ENCODE assay signal across 1 cellular context in the genomic region with DNA sequence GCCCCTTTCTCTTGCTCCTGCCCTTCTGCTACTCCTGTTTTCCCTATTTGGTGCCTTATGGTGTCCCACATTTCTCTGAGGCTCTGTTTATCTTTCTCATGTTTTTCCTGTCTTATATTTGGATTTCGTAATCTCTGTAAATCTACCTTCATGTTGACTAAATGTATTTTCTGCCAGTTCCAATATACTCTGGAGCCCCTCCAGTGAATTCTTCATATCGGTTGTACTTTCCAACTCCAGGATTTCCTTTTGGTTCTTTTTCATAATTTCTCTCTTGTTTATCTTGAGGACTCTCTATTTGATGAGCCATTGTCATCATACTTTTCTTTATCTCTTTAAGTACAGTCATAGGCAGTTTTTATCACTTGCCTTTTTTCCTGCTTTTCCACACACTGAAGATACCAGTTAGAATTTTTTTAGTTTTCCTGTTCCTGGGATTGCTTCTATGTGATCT.
A peak's percentile ranks its signal among the peaks of the same experiment; 100 is the strongest.
TF ChIP-seq lines count a peak whose summit lies in the region.

No MANE protein-coding gene starts in this region.

TF ChIP-seq in HepG2, 621 proteins besides CTCF, POLR2A, EP300 and RAD21 (continued from another document and continues in another):
- TF ChIP-seq HNF4G (IDR thresholded peaks at IDR 0.05; ENCODE audit: borderline replicate concordance, low read depth, low read length): 0 out of 2 replicates have a peak, but pooled peaks have one; percentile 28
- no peak for TF ChIP-seq HNF4G (CRISPR knock-in tag; IDR thresholded peaks at IDR 0.05; ENCODE audit: borderline replicate concordance, low read depth)
- no peak for TF ChIP-seq KAT2B (IDR thresholded peaks at IDR 0.05; ENCODE audit: borderline replicate concordance, low read depth, low read length)
- TF ChIP-seq, protein P1, sequence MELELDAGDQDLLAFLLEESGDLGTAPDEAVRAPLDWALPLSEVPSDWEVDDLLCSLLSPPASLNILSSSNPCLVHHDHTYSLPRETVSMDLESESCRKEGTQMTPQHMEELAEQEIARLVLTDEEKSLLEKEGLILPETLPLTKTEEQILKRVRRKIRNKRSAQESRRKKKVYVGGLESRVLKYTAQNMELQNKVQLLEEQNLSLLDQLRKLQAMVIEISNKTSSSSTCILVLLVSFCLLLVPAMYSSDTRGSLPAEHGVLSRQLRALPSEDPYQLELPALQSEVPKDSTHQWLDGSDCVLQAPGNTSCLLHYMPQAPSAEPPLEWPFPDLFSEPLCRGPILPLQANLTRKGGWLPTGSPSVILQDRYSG (CRISPR knock-in tag; IDR thresholded peaks at IDR 0.05): peak; percentile 73; the same call in 1 of the 2 replicates
- no peak for TF ChIP-seq SMARCC2 (IDR thresholded peaks at IDR 0.05)
- TF ChIP-seq ZNF101 (CRISPR knock-in tag; IDR thresholded peaks at IDR 0.05; ENCODE audit: borderline replicate concordance, low read depth): no peak
- TF ChIP-seq ZNF720 (CRISPR knock-in tag; IDR thresholded peaks at IDR 0.05): no peak
- TF ChIP-seq ZNF180 (CRISPR knock-in tag; IDR thresholded peaks at IDR 0.05; ENCODE audit: borderline replicate concordance, low read depth): no peak
- TF ChIP-seq STAT6 (CRISPR knock-in tag; IDR thresholded peaks at IDR 0.05; ENCODE audit: borderline replicate concordance): 0 out of 2 replicates have a peak, but pooled peaks have one; percentile 41
- TF ChIP-seq SIX4 (CRISPR knock-in tag; IDR thresholded peaks at IDR 0.05): peak; percentile 91
- TF ChIP-seq, protein P2, sequence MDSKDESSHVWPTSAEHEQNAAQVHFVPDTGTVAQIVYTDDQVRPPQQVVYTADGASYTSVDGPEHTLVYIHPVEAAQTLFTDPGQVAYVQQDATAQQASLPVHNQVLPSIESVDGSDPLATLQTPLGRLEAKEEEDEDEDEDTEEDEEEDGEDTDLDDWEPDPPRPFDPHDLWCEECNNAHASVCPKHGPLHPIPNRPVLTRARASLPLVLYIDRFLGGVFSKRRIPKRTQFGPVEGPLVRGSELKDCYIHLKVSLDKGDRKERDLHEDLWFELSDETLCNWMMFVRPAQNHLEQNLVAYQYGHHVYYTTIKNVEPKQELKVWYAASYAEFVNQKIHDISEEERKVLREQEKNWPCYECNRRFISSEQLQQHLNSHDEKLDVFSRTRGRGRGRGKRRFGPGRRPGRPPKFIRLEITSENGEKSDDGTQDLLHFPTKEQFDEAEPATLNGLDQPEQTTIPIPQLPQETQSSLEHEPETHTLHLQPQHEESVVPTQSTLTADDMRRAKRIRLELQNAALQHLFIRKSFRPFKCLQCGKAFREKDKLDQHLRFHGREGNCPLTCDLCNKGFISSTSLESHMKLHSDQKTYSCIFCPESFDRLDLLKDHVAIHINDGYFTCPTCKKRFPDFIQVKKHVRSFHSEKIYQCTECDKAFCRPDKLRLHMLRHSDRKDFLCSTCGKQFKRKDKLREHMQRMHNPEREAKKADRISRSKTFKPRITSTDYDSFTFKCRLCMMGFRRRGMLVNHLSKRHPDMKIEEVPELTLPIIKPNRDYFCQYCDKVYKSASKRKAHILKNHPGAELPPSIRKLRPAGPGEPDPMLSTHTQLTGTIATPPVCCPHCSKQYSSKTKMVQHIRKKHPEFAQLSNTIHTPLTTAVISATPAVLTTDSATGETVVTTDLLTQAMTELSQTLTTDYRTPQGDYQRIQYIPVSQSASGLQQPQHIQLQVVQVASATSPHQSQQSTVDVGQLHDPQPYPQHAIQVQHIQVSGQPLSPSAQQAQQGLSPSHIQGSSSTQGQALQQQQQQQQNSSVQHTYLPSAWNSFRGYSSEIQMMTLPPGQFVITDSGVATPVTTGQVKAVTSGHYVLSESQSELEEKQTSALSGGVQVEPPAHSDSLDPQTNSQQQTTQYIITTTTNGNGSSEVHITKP (CRISPR knock-in tag; IDR thresholded peaks at IDR 0.05; ENCODE audit: low read depth): peak; percentile 51; the same call in 1 of the 2 replicates
- TF ChIP-seq ZNF709 (CRISPR knock-in tag; IDR thresholded peaks at IDR 0.05): peak; percentile 100
- TF ChIP-seq, protein P3, sequence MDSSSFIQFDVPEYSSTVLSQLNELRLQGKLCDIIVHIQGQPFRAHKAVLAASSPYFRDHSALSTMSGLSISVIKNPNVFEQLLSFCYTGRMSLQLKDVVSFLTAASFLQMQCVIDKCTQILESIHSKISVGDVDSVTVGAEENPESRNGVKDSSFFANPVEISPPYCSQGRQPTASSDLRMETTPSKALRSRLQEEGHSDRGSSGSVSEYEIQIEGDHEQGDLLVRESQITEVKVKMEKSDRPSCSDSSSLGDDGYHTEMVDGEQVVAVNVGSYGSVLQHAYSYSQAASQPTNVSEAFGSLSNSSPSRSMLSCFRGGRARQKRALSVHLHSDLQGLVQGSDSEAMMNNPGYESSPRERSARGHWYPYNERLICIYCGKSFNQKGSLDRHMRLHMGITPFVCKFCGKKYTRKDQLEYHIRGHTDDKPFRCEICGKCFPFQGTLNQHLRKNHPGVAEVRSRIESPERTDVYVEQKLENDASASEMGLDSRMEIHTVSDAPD (CRISPR knock-in tag; IDR thresholded peaks at IDR 0.05): 0 out of 2 replicates have a peak, but pooled peaks have one; percentile 46
- TF ChIP-seq DNMT1 (CRISPR knock-in tag; IDR thresholded peaks at IDR 0.05): no peak
- TF ChIP-seq, protein P4, sequence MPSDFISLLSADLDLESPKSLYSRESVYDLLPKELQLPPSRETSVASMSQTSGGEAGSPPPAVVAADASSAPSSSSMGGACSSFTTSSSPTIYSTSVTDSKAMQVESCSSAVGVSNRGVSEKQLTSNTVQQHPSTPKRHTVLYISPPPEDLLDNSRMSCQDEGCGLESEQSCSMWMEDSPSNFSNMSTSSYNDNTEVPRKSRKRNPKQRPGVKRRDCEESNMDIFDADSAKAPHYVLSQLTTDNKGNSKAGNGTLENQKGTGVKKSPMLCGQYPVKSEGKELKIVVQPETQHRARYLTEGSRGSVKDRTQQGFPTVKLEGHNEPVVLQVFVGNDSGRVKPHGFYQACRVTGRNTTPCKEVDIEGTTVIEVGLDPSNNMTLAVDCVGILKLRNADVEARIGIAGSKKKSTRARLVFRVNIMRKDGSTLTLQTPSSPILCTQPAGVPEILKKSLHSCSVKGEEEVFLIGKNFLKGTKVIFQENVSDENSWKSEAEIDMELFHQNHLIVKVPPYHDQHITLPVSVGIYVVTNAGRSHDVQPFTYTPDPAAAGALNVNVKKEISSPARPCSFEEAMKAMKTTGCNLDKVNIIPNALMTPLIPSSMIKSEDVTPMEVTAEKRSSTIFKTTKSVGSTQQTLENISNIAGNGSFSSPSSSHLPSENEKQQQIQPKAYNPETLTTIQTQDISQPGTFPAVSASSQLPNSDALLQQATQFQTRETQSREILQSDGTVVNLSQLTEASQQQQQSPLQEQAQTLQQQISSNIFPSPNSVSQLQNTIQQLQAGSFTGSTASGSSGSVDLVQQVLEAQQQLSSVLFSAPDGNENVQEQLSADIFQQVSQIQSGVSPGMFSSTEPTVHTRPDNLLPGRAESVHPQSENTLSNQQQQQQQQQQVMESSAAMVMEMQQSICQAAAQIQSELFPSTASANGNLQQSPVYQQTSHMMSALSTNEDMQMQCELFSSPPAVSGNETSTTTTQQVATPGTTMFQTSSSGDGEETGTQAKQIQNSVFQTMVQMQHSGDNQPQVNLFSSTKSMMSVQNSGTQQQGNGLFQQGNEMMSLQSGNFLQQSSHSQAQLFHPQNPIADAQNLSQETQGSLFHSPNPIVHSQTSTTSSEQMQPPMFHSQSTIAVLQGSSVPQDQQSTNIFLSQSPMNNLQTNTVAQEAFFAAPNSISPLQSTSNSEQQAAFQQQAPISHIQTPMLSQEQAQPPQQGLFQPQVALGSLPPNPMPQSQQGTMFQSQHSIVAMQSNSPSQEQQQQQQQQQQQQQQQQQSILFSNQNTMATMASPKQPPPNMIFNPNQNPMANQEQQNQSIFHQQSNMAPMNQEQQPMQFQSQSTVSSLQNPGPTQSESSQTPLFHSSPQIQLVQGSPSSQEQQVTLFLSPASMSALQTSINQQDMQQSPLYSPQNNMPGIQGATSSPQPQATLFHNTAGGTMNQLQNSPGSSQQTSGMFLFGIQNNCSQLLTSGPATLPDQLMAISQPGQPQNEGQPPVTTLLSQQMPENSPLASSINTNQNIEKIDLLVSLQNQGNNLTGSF (CRISPR knock-in tag; IDR thresholded peaks at IDR 0.05): no peak
- peak; percentile 86; the same call in 1 of the 2 replicates for TF ChIP-seq ZNF800 (CRISPR knock-in tag; IDR thresholded peaks at IDR 0.05)
- peak; percentile 85 for TF ChIP-seq ZNF710 (CRISPR knock-in tag; IDR thresholded peaks at IDR 0.05; ENCODE audit: borderline replicate concordance)
- 0 out of 2 replicates have a peak, but pooled peaks have one; percentile 51 for TF ChIP-seq ZSCAN29 (CRISPR knock-in tag; conservative IDR thresholded peaks at IDR 0.05)
- TF ChIP-seq NONO (IDR thresholded peaks at IDR 0.05): no peak
- TF ChIP-seq NONO (CRISPR knock-in tag; conservative IDR thresholded peaks at IDR 0.05): peak; percentile 46; the same call in 1 of the 2 replicates
- no peak for TF ChIP-seq ZSCAN21 (CRISPR knock-in tag; IDR thresholded peaks at IDR 0.05; ENCODE audit: borderline replicate concordance)
- TF ChIP-seq ZNF772 (CRISPR knock-in tag; IDR thresholded peaks at IDR 0.05): no peak; the same call in 1 of the 2 replicates
- peak; percentile 80 for TF ChIP-seq TFE3 (CRISPR knock-in tag; IDR thresholded peaks at IDR 0.05)
- peak; percentile 96 for TF ChIP-seq FOXK1 (CRISPR knock-in tag; IDR thresholded peaks at IDR 0.05; ENCODE audit: borderline replicate concordance, low read depth)
